Comparison of ENCODE assay signal across 10 cellular contexts in genomic region chr6:150715132-150715531, GRCh38.
"Had no signal": no experiment of that assay in that cellular context is flagged by ENCODE, and none has a peak within 500 bp of the region (broad histone marks: within the 10 kb centered on the region; RNA-seq: fewer than 3 reads in every experiment).

No MANE protein-coding gene starts in this region.

- ATAC-seq: HCT116, HepG2 had no signal

- H3K27me3 Mint-ChIP-seq: IgD-negative memory B cell had no signal

- H3K36me3 ChIP-seq: HAP-1 had no signal

- H2AFZ ChIP-seq: GM23248 had no signal

- H3K9ac ChIP-seq: GM23248 had no signal

- H3K9me3 ChIP-seq: HAP-1 had no signal

- H3K4me3 Mint-ChIP-seq: HFFc6, IgD-negative memory B cell had no signal

- H3K27ac ChIP-seq: GM23248, HL-60 had no signal

- FAIRE-seq: HepG2 had no signal

- H3K9me3 Mint-ChIP-seq: HFFc6, IgD-negative memory B cell had no signal

- H3K27ac Mint-ChIP-seq: HFFc6, IgD-negative memory B cell had no signal

- H3K4me3 ChIP-seq: GM23248, HAP-1 had no signal

- DNase-seq: GM23248, GOT3, H7, HFFc6, KBM-7 had no signal
